In genomic region chr1:15915991-15916390, GRCh38 we compare ENCODE assay signal across 12 cellular contexts. TPM values are rescaled to one million over a fixed set of nuclear protein-coding genes. Genes with fewer than 3 reads are reported as not detected.
A peak's percentile ranks its signal among the peaks of the same experiment; 100 is the strongest.
DNase-seq lines count a peak whose midpoint lies in the region; ATAC-seq and TF ChIP-seq lines count a peak whose summit lies in the region.
"Had no signal": no experiment of that assay in that cellular context is flagged by ENCODE, and none has a peak within 500 bp of the region (broad histone marks: within the 10 kb centered on the region; RNA-seq: fewer than 3 reads in every experiment).

No MANE protein-coding gene starts in this region.

- H3K4me1 Mint-ChIP-seq in stimulated activated naive CD8-positive, alpha-beta T cell treated with anti-CD3 and anti-CD28 coated beads, Interleukin-15, Interleukin-2, amounts not matched to agents 100 ng/mL and 50 ng/mL, for 24 hours (ENCODE audit: low read depth): peaks cover 64% of the 10 kb centered on the region
- H3K4me1 Mint-ChIP-seq in activated naive CD8-positive, alpha-beta T cell treated with anti-CD3 and anti-CD28 coated beads for 36 hours: peaks cover 57% of the 10 kb centered on the region

- peak overlapping the region; percentile 22 for H3K4me3 ChIP-seq in lower lobe of right lung
- H3K4me3 ChIP-seq in vagina: no peak overlapping the region

- H3K36me3 ChIP-seq in lower lobe of right lung (peaks cover 94% of the 10 kb centered on the region), vagina (peaks cover 0 to 45% of the 10 kb centered on the region in 2 donors)

- H3K36me3 Mint-ChIP-seq in stimulated activated naive CD8-positive, alpha-beta T cell treated with anti-CD3 and anti-CD28 coated beads, Interleukin-15, Interleukin-2, amounts not matched to agents 100 ng/mL and 50 ng/mL, for 24 hours (ENCODE audit: low read depth): peaks cover 78% of the 10 kb centered on the region
- H3K36me3 Mint-ChIP-seq in activated naive CD8-positive, alpha-beta T cell treated with anti-CD3 and anti-CD28 coated beads for 36 hours: peaks cover 48% of the 10 kb centered on the region

- H3K27ac ChIP-seq in lower lobe of right lung: peak overlapping the region; percentile 37
- peak overlapping the region; percentile 8 for H3K27ac ChIP-seq in vagina

- no peak for TF ChIP-seq POLR2A in vagina (IDR thresholded peaks at IDR 0.05)

- H3K9me3 ChIP-seq in lower lobe of right lung: no peaks in the 10 kb centered on the region
- no peaks in the 10 kb centered on the region for H3K9me3 ChIP-seq in vagina
- H3K9me3 ChIP-seq: BE2C, heart left ventricle had no signal

- DNase-seq in stimulated activated naive CD8-positive, alpha-beta T cell treated with anti-CD3 and anti-CD28 coated beads, Interleukin-15, Interleukin-2, amounts not matched to agents 100 U/mL and 50 U/mL, for 24 hours: no peak
- DNase-seq in activated naive CD8-positive, alpha-beta T cell treated with anti-CD3 and anti-CD28 coated beads for 36 hours: no peak
- DNase-seq in lower lobe of right lung (no peak), vagina (ENCODE audit: extremely low spot score in 2 of 2) (no peak), NCI-H1694 treated with DMSO at 0.1 percent for 48 hours (lab: John Stamatoyannopoulos, UW) (no peak)
- DNase-seq: activated CD4-positive, alpha-beta T cell treated with anti-CD3 and anti-CD28 coated beads for 4 hours; BE2C; heart left ventricle; NCI-H2081 had no signal

- H3K27me3 Mint-ChIP-seq in stimulated activated naive CD8-positive, alpha-beta T cell treated with anti-CD3 and anti-CD28 coated beads, Interleukin-15, Interleukin-2, amounts not matched to agents 100 ng/mL and 50 ng/mL, for 24 hours: no peaks in the 10 kb centered on the region
- no peaks in the 10 kb centered on the region for H3K27me3 Mint-ChIP-seq in activated naive CD8-positive, alpha-beta T cell treated with anti-CD3 and anti-CD28 coated beads for 36 hours

- peak overlapping the region; percentile 50 for H3K4me3 Mint-ChIP-seq in stimulated activated naive CD8-positive, alpha-beta T cell treated with anti-CD3 and anti-CD28 coated beads, Interleukin-15, Interleukin-2, amounts not matched to agents 100 ng/mL and 50 ng/mL, for 24 hours
- peak overlapping the region; percentile 16 for H3K4me3 Mint-ChIP-seq in activated naive CD8-positive, alpha-beta T cell treated with anti-CD3 and anti-CD28 coated beads for 36 hours

- intact Hi-C loops in lower lobe of right lung (cut with DNase I) (no loop called here), vagina (cut with DNase I) (no loop called here)

- peak overlapping the region; percentile 72 for H3K27ac Mint-ChIP-seq in stimulated activated naive CD8-positive, alpha-beta T cell treated with anti-CD3 and anti-CD28 coated beads, Interleukin-15, Interleukin-2, amounts not matched to agents 100 ng/mL and 50 ng/mL, for 24 hours
- peak overlapping the region; percentile 50 for H3K27ac Mint-ChIP-seq in activated naive CD8-positive, alpha-beta T cell treated with anti-CD3 and anti-CD28 coated beads for 36 hours

- H3K27me3 ChIP-seq in lower lobe of right lung (ENCODE audit: low read depth) (no peaks in the 10 kb centered on the region), vagina (no peaks in the 10 kb centered on the region)
- H3K27me3 ChIP-seq: BE2C, heart left ventricle had no signal

- no peak for ATAC-seq in stimulated activated naive CD8-positive, alpha-beta T cell treated with anti-CD3 and anti-CD28 coated beads, Interleukin-15, Interleukin-2, amounts not matched to agents 100 U/mL and 50 U/mL, for 24 hours
- ATAC-seq in lower lobe of right lung: no peak
- no peak for ATAC-seq in GM21360 (IDR thresholded peaks at IDR 0.05; ENCODE audit: unreplicated experiment)
- ATAC-seq in HG03457 (IDR thresholded peaks at IDR 0.05; ENCODE audit: unreplicated experiment): no peak

- H3K9me3 Mint-ChIP-seq in stimulated activated naive CD8-positive, alpha-beta T cell treated with anti-CD3 and anti-CD28 coated beads, Interleukin-15, Interleukin-2, amounts not matched to agents 100 ng/mL and 50 ng/mL, for 24 hours: no peaks in the 10 kb centered on the region
- no peaks in the 10 kb centered on the region for H3K9me3 Mint-ChIP-seq in activated naive CD8-positive, alpha-beta T cell treated with anti-CD3 and anti-CD28 coated beads for 36 hours

- TF ChIP-seq CTCF in lower lobe of right lung (IDR thresholded peaks at IDR 0.05): no peak
- no peak for TF ChIP-seq CTCF in vagina (IDR thresholded peaks at IDR 0.05)

- H3K4me1 ChIP-seq in lower lobe of right lung: peaks cover 16% of the 10 kb centered on the region
- H3K4me1 ChIP-seq in vagina: peaks cover 22% of the 10 kb centered on the region
- H3K4me1 ChIP-seq: BE2C had no signal

RNA-seq across cellular contexts. Expression of gene ZBTB17, which starts 59.9 kb away (rescaled TPM):
- total RNA-seq in activated naive CD8-positive, alpha-beta T cell treated with anti-CD3 and anti-CD28 coated beads for 36 hours: 10 to 100 TPM; 52.3 to 56.1 TPM
- total RNA-seq in lower lobe of right lung (37.7 TPM), vagina (38.5 TPM)
